21 cellular contexts compared by ENCODE assay signal in the genomic region with DNA sequence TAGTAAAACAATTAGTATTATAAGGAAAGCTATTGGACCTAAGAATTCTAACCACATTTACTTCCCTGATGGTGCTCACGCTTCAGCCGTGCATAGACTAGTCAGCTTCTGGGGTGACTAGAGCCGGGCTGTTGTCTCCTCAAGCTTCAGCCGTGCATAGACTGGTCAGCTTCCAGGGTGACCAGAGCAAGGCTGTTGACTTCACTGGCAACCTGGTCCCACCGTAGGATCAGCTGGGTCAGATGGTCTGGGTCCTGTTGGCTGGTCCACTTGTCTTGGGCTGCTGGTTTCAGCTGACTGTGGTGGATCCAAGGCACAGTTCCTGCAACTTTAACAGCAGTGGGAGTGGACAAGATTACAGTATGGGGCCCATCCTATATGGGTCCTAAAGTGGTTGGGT.
"Had no signal": no experiment of that assay in that cellular context is flagged by ENCODE, and none has a peak within 500 bp of the region (broad histone marks: within the 10 kb centered on the region; RNA-seq: fewer than 3 reads in every experiment).

No MANE protein-coding gene starts in this region.

- ATAC-seq: foreskin keratinocyte, gastroesophageal sphincter, heart left ventricle, left lung, left ventricle myocardium superior, lower lobe of right lung, mucosa of descending colon had no signal

- H3K27ac Mint-ChIP-seq: immature natural killer cell, mesothelial cell of epicardium had no signal

- DNase-seq: dermis blood vessel endothelial cell; dorsolateral prefrontal cortex; effector CD4-positive, alpha-beta T cell; effector memory CD4-positive, alpha-beta T cell; foreskin keratinocyte; heart left ventricle; hypothalamus; immature natural killer cell; islet precursor cell; kidney; kidney glomerular epithelial cell; left lung; left ventricle myocardium superior; lower lobe of right lung; mesenchymal stem cell; mucosa of descending colon had no signal

- H3K4me1 Mint-ChIP-seq: immature natural killer cell had no signal

- H2AFZ ChIP-seq: hepatocyte had no signal

- H3K4me3 Mint-ChIP-seq: immature natural killer cell, mesothelial cell of epicardium had no signal

- H3K4me3 ChIP-seq: coronary artery, dorsolateral prefrontal cortex, esophagus muscularis mucosa, gastroesophageal sphincter, heart left ventricle, hepatocyte, left lung, lower lobe of right lung, mucosa of descending colon had no signal

- H3K4me2 ChIP-seq: hepatocyte had no signal

- H3K27me3 ChIP-seq: dorsolateral prefrontal cortex, esophagus muscularis mucosa, foreskin keratinocyte, gastroesophageal sphincter, heart left ventricle, hepatocyte, left lung had no signal

- H3K27ac ChIP-seq: coronary artery, dorsolateral prefrontal cortex, esophagus muscularis mucosa, foreskin keratinocyte, gastroesophageal sphincter, heart left ventricle, hepatocyte, left lung, lower lobe of right lung had no signal

- H3K4me1 ChIP-seq: esophagus muscularis mucosa, foreskin keratinocyte, gastroesophageal sphincter, heart left ventricle, left lung, lower lobe of right lung had no signal
